In the genomic region with DNA sequence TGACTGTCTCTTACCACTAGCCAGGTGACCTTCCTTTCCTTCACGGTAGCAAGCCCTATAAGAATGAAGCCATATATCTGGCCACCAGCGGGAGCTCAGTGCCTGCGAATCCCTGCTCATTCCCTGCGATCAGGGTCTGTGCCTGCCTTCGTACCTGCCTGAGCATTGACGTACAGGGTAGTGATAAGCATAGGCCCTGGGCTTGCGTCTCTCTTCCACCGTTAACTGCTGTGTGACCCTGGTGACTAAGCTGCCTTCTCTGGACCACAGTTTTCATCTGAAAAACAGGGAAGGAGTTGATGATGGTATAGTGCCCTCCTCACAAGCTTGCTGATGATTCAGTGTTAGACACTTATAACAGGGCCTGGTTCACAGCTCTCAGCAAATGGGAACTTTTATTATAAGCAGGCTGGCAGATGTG, we compare ENCODE assay signal across 8 cellular contexts. TPM values are rescaled to one million over a fixed set of nuclear protein-coding genes. Genes with fewer than 3 reads are reported as not detected.
DNase-seq lines count a peak whose midpoint lies in the region; ATAC-seq and TF ChIP-seq lines count a peak whose summit lies in the region.

No MANE protein-coding gene starts in this region.

- H3K9me3 ChIP-seq in skeletal muscle satellite cell (replicated peaks; ENCODE audit: low read length): no peaks in the 10 kb centered on the region

- H2AFZ ChIP-seq in GM23338: no peak overlapping the region

- H3K79me2 ChIP-seq in GM23338 (replicated peaks; ENCODE audit: insufficient read depth): peaks cover 29% of the 10 kb centered on the region

- H3K4me2 ChIP-seq in GM23338 (no peak overlapping the region), skeletal muscle satellite cell (ENCODE audit: low read length) (peak overlapping the region; percentile 99)

- H3K9me2 ChIP-seq in GM23338 (ENCODE audit: insufficient read depth): no peaks in the 10 kb centered on the region

- no peak overlapping the region for H3K27ac Mint-ChIP-seq in GM23338
- H3K27ac Mint-ChIP-seq in effector memory CD8-positive, alpha-beta T cell: peak overlapping the region; percentile 98 to 99

- peaks cover 15% of the 10 kb centered on the region for H3K27me3 Mint-ChIP-seq in GM23338 (ENCODE audit: insufficient read depth, low read depth, poor library complexity)
- no peaks in the 10 kb centered on the region for H3K27me3 Mint-ChIP-seq in effector memory CD8-positive, alpha-beta T cell

- no peaks in the 10 kb centered on the region for H3K9me3 Mint-ChIP-seq in GM23338
- H3K9me3 Mint-ChIP-seq in effector memory CD8-positive, alpha-beta T cell: no peaks in the 10 kb centered on the region

- H3K27me3 ChIP-seq in GM23338 (ENCODE audit: insufficient read depth): peaks cover 6% of the 10 kb centered on the region
- no peaks in the 10 kb centered on the region for H3K27me3 ChIP-seq in skeletal muscle satellite cell (ENCODE audit: control insufficient read depth, insufficient read depth, low read length)

- peaks cover 45% of the 10 kb centered on the region for H3K36me3 Mint-ChIP-seq in GM23338 (ENCODE audit: low read depth)
- H3K36me3 Mint-ChIP-seq in effector memory CD8-positive, alpha-beta T cell (ENCODE audit: insufficient read depth): peaks cover 100% of the 10 kb centered on the region

- H3K36me3 ChIP-seq in GM23338 (ENCODE audit: insufficient read depth) (no peaks in the 10 kb centered on the region), skeletal muscle satellite cell (ENCODE audit: insufficient read depth, low read length) (peaks cover 69% of the 10 kb centered on the region)

- no peaks in the 10 kb centered on the region; the same call in 1 of the 2 replicates for H4K20me1 ChIP-seq in GM23338 (replicated peaks; ENCODE audit: insufficient read depth)

- peaks cover 39% of the 10 kb centered on the region for H3K4me1 ChIP-seq in GM23338 (ENCODE audit: insufficient read depth)
- H3K4me1 ChIP-seq in skeletal muscle satellite cell (ENCODE audit: control insufficient read depth, insufficient read depth, low read length): peaks cover 60% of the 10 kb centered on the region

- DNase-seq in GM23338 (ENCODE audit: low spot score) (no peak), T-helper 9 cell (peak; percentile 41), inferior parietal cortex (ENCODE audit: extremely low spot score) (no peak), HPDE6-E6E7 (ENCODE audit: extremely low spot score) (no peak)
- peak; percentile 39 to 58 (median 41) for DNase-seq in effector memory CD8-positive, alpha-beta T cell

- no peak overlapping the region for H3K4me3 Mint-ChIP-seq in GM23338
- H3K4me3 Mint-ChIP-seq in effector memory CD8-positive, alpha-beta T cell: peak overlapping the region; percentile 92 to 93

- peak overlapping the region; percentile 93 for H3K9ac ChIP-seq in skeletal muscle satellite cell (ENCODE audit: low read depth, low read length)

- ATAC-seq in GM23338 (no peak), HG03520 (IDR thresholded peaks at IDR 0.05; ENCODE audit: unreplicated experiment) (no peak), GM18511 (IDR thresholded peaks at IDR 0.05; ENCODE audit: unreplicated experiment) (no peak)
- peak; percentile 16 for ATAC-seq in effector memory CD8-positive, alpha-beta T cell (replicated peaks)

- TF ChIP-seq CTCF in GM23338 (conservative IDR thresholded peaks at IDR 0.05; ENCODE audit: low read depth in 2 of 2): no peak

- H3K4me3 ChIP-seq in GM23338 (no peak overlapping the region), skeletal muscle satellite cell (ENCODE audit: low read length) (peak overlapping the region; percentile 78)

- 0 out of 2 replicates have a peak overlapping the region, but pooled peaks have one; percentile 14 for H3K27ac ChIP-seq in GM23338 (ENCODE audit: low read depth)

- H3F3A ChIP-seq in GM23338 (replicated peaks; ENCODE audit: low read depth): no peaks in the 10 kb centered on the region

- H3K4me1 Mint-ChIP-seq in GM23338: peaks cover 41% of the 10 kb centered on the region
- peaks cover 55 to 67% of the 10 kb centered on the region in 2 donors for H3K4me1 Mint-ChIP-seq in effector memory CD8-positive, alpha-beta T cell (ENCODE audit: low read depth in 2 of 2)

TF ChIP-seq in GM23338, 12 proteins besides CTCF, POLR2A, EP300 and RAD21:
- no peak for TF ChIP-seq REST (IDR thresholded peaks at IDR 0.05; ENCODE audit: unreplicated experiment)
- TF ChIP-seq ZNF331 (CRISPR knock-in tag; IDR thresholded peaks at IDR 0.05; ENCODE audit: low read depth): no peak
- TF ChIP-seq JUNB (IDR thresholded peaks at IDR 0.05; ENCODE audit: unreplicated experiment): no peak
- TF ChIP-seq POLR2AphosphoS5 (IDR thresholded peaks at IDR 0.05; ENCODE audit: low read depth): no peak
- TF ChIP-seq EZH2 (IDR thresholded peaks at IDR 0.05; ENCODE audit: low read depth, unreplicated experiment): no peak

RNA-seq across cellular contexts. Expression of gene ZC3H12A, which starts 4.1 kb away (rescaled TPM):
- total RNA-seq in GM23338 (2014; rRNA removed; shearing (Covaris generic)): 7.0 and 9.3 TPM in 2 replicates
- 7.3 and 9.0 TPM in 2 replicates for polyA plus RNA-seq in GM23338 (2016; fragmentation: Nextera tagmentation; extraction: Ambion mirVana)
- total RNA-seq in skeletal muscle satellite cell (2012; rRNA removed): 9.8 and 9.9 TPM in 2 replicates

RNA-seq across cellular contexts. Expression of gene MEAF6, which starts 36.1 kb away (rescaled TPM):
- 58.9 and 64.5 TPM in 2 replicates for total RNA-seq in GM23338 (2014; rRNA removed; shearing (Covaris generic))
- 53.5 and 60.1 TPM in 2 replicates for polyA plus RNA-seq in GM23338 (2016; fragmentation: Nextera tagmentation; extraction: Ambion mirVana)
- total RNA-seq in skeletal muscle satellite cell (2012; rRNA removed): 52.9 and 59.1 TPM in 2 replicates

Comparison
In these comparisons a context has a peak if more than half of its experiments do, and no peak if none do; other contexts are left out.
1. DNase-seq: peak in T-helper 9 cell (single experiment) and effector memory CD8-positive, alpha-beta T cell (3 of 3); none in GM23338 (single experiment), inferior parietal cortex (single experiment) and HPDE6-E6E7 (single experiment).